ENCODE assay signal across 12 cellular contexts in genomic region chr11:7904910-7905309, GRCh38. TPM values are rescaled to one million over a fixed set of nuclear protein-coding genes. Genes with fewer than 3 reads are reported as not detected.
DNase-seq lines count a peak whose midpoint lies in the region; ATAC-seq, FAIRE-seq and TF ChIP-seq lines count a peak whose summit lies in the region.
"Had no signal": no experiment of that assay in that cellular context is flagged by ENCODE, and none has a peak within 500 bp of the region (broad histone marks: within the 10 kb centered on the region; RNA-seq: fewer than 3 reads in every experiment).

No MANE protein-coding gene starts in this region.

- TF ChIP-seq CTCF in breast epithelium (IDR thresholded peaks at IDR 0.05): no peak
- peak in 2 of 3 experiments; percentile 34 to 40 for TF ChIP-seq CTCF in keratinocyte (optimal IDR thresholded peaks at IDR 0.05 in 1 of 3, IDR thresholded peaks at IDR 0.05 in 1 of 3, conservative IDR thresholded peaks at IDR 0.05 in 1 of 3; ENCODE audit: extremely low read depth in 1 of 3, insufficient read depth in 2 of 3, low read length in 3 of 3)
- TF ChIP-seq CTCF in upper lobe of left lung (IDR thresholded peaks at IDR 0.05): no peak

- peak overlapping the region; percentile 86 for H3K27ac ChIP-seq in HUES48 (ENCODE audit: low read depth, low read length)
- peak overlapping the region; percentile 75 for H3K27ac ChIP-seq in breast epithelium
- no peak overlapping the region for H3K27ac ChIP-seq in keratinocyte (ENCODE audit: control insufficient read depth, insufficient read depth, low read length)
- peak overlapping the region; percentile 47 to 71 (median 58) for H3K27ac ChIP-seq in upper lobe of left lung

- peak overlapping the region; percentile 93 for H3K4me2 ChIP-seq in keratinocyte (ENCODE audit: control insufficient read depth, extremely low read depth, insufficient read depth, low read depth, low read length)

- H4K20me1 ChIP-seq in keratinocyte (ENCODE audit: control insufficient read depth, extremely low read depth, insufficient read depth, low read length): no peaks in the 10 kb centered on the region

- peak overlapping the region; percentile 62 for H2AFZ ChIP-seq in keratinocyte (ENCODE audit: control insufficient read depth, low read length)

- 48 to 58% methylated on average over 4 of the region's 4 CpGs for WGBS in upper lobe of left lung, 2 donors

- dilution Hi-C loops in keratinocyte (cut with MboI; ENCODE audit: extremely low pct_ligation_motif_present, low sequenced_read_pairs): no loop called here

- DNase-seq in breast epithelium (ENCODE audit: low spot score in 2 of 2): no peak
- DNase-seq in keratinocyte (ENCODE audit: low read depth, low spot score): no peak
- DNase-seq in upper lobe of left lung: no peak
- no peak for DNase-seq in NCI-H82 treated with DMSO at 0.1 percent for 48 hours (lab: John Stamatoyannopoulos, UW; ENCODE audit: unreplicated experiment)
- no peak for DNase-seq in activated gamma-delta T cell treated with Interleukin-2 at 50 U/mL for 16 hours
- no peak for DNase-seq in pons (ENCODE audit: low spot score)
- DNase-seq: activated T-cell treated with anti-CD3 and anti-CD28 coated beads for 4 hours, NCI-H748 treated with DMSO at 0.1 percent for 48 hours had no signal

- intact Hi-C loops in breast epithelium (cut with DNase I; ENCODE audit: low total_unique reads): no loop called here

- TF ChIP-seq POLR2A in breast epithelium (IDR thresholded peaks at IDR 0.05) (no peak), upper lobe of left lung (IDR thresholded peaks at IDR 0.05) (no peak)

- H3K36me3 ChIP-seq in HUES48 (ENCODE audit: control insufficient read depth, insufficient read depth, low read length): peaks cover 25% of the 10 kb centered on the region
- H3K36me3 ChIP-seq in breast epithelium: no peaks in the 10 kb centered on the region
- peaks cover under 1% of the 10 kb centered on the region in 2 experiments for H3K36me3 ChIP-seq in keratinocyte (ENCODE audit: control insufficient read depth in 2 of 2, extremely low read depth in 1 of 2, insufficient read depth in 2 of 2, low read length in 2 of 2)
- no peaks in the 10 kb centered on the region for H3K36me3 ChIP-seq in upper lobe of left lung

- H3K9me1 ChIP-seq in keratinocyte (ENCODE audit: control insufficient read depth, extremely low read depth, insufficient read depth, low read length): no peaks in the 10 kb centered on the region

- peak overlapping the region; percentile 66 for H3K4me3 ChIP-seq in HUES48 (ENCODE audit: low read depth, low read length)
- H3K4me3 ChIP-seq in breast epithelium: peak overlapping the region in 2 of 3 donors; percentile 36 to 48
- peak overlapping the region; percentile 38 to 78 (median 70) for H3K4me3 ChIP-seq in keratinocyte (ENCODE audit: control insufficient read depth in 2 of 3, extremely low read depth in 1 of 3, insufficient read depth in 2 of 3, low read depth in 1 of 3, low read length in 3 of 3)
- peak overlapping the region in 3 of 4 donors; percentile 17 to 33 (median 30) for H3K4me3 ChIP-seq in upper lobe of left lung

- peak overlapping the region; percentile 84 for H3K9ac ChIP-seq in HUES48 (ENCODE audit: low read depth, low read length)
- peak overlapping the region; percentile 55 for H3K9ac ChIP-seq in keratinocyte (ENCODE audit: control insufficient read depth, extremely low read depth, insufficient read depth, low read length)

- ATAC-seq in upper lobe of left lung (ENCODE audit: low FRiP score in 2 of 2) (no peak), HG02571 (IDR thresholded peaks at IDR 0.05; ENCODE audit: unreplicated experiment) (no peak)

- no peak for TF ChIP-seq EP300 in upper lobe of left lung (IDR thresholded peaks at IDR 0.05)

- H3K27me3 ChIP-seq in HUES48 (ENCODE audit: control insufficient read depth, insufficient read depth, low read length) (no peaks in the 10 kb centered on the region), breast epithelium (no peaks in the 10 kb centered on the region), keratinocyte (ENCODE audit: control insufficient read depth, extremely low read depth, insufficient read depth, low read length) (no peaks in the 10 kb centered on the region), upper lobe of left lung (no peaks in the 10 kb centered on the region)

- H3K9me3 ChIP-seq in HUES48 (ENCODE audit: control insufficient read depth, insufficient read depth, low read length): no peaks in the 10 kb centered on the region
- no peaks in the 10 kb centered on the region for H3K9me3 ChIP-seq in breast epithelium
- no peaks in the 10 kb centered on the region for H3K9me3 ChIP-seq in keratinocyte (ENCODE audit: control insufficient read depth, low read depth, low read length)
- no peaks in the 10 kb centered on the region for H3K9me3 ChIP-seq in upper lobe of left lung

- H3K4me1 ChIP-seq in HUES48 (ENCODE audit: control insufficient read depth, insufficient read depth, low read length) (peaks cover 70% of the 10 kb centered on the region), breast epithelium (no peaks in the 10 kb centered on the region), keratinocyte (ENCODE audit: control insufficient read depth, extremely low read depth, insufficient read depth, low read length) (peaks cover 41% of the 10 kb centered on the region), upper lobe of left lung (no peaks in the 10 kb centered on the region)

- peaks cover 8% of the 10 kb centered on the region for H3K79me2 ChIP-seq in keratinocyte (ENCODE audit: control insufficient read depth, insufficient read depth, low read length)

- FAIRE-seq in keratinocyte (lab: Jason Lieb, UNC): no peak
- FAIRE-seq: islet of Langerhans had no signal

RNA-seq across cellular contexts. Expression of gene OR10A6, which starts 26.2 kb away (rescaled TPM):
- total RNA-seq in breast epithelium (not detected), upper lobe of left lung (not detected)
- polyA plus RNA-seq in keratinocyte: 0.06 to 0.45 TPM (median 0.26 TPM) in 3 replicates
- 0.64 TPM for polyA plus RNA-seq in keratinocyte (2011; ENCODE audit: low read depth)
- 0.13 and 0.14 TPM in 2 replicates for polyA plus RNA-seq in keratinocyte (2011; cell fraction: cytosol; rRNA removed)
- 0.83 and 1.2 TPM in 2 replicates for polyA plus RNA-seq in keratinocyte (2011; cell fraction: nucleus; rRNA removed)
- polyA plus RNA-seq in keratinocyte (2012; ENCODE audit: low replicate concordance): 0.05 and 0.95 TPM in 2 replicates
- 0.13 TPM in 2 of 3 replicates, not detected in the other for polyA minus RNA-seq in keratinocyte
- polyA minus RNA-seq in keratinocyte (2011; cell fraction: cytosol; rRNA and poly(A)+ RNA removed): not detected
- 0.11 and 0.23 TPM in 2 replicates for polyA minus RNA-seq in keratinocyte (2011; cell fraction: nucleus; rRNA and poly(A)+ RNA removed)
- total RNA-seq: pulmonary artery endothelial cell had no signal

RNA-seq across cellular contexts. Expression of gene OR10A3, which starts 36.6 kb away (rescaled TPM):
- total RNA-seq in breast epithelium (not detected), upper lobe of left lung (not detected)
- 0.04 to 0.40 TPM (median 0.07 TPM) in 3 replicates for polyA plus RNA-seq in keratinocyte
- 0.22 TPM for polyA plus RNA-seq in keratinocyte (2011; ENCODE audit: low read depth)
- 0.06 TPM in 1 of 2 replicates, not detected in the other for polyA plus RNA-seq in keratinocyte (2011; cell fraction: cytosol; rRNA removed)
- polyA plus RNA-seq in keratinocyte (2011; cell fraction: nucleus; rRNA removed): 1.1 and 1.4 TPM in 2 replicates
- 0.16 and 1.3 TPM in 2 replicates for polyA plus RNA-seq in keratinocyte (2012; ENCODE audit: low replicate concordance)
- 1.2 to 1.4 TPM in 2 of 3 replicates, not detected in the other for polyA minus RNA-seq in keratinocyte
- polyA minus RNA-seq in keratinocyte (2011; cell fraction: cytosol; rRNA and poly(A)+ RNA removed): not detected
- 1.0 TPM in 1 of 2 replicates, not detected in the other for polyA minus RNA-seq in keratinocyte (2011; cell fraction: nucleus; rRNA and poly(A)+ RNA removed)
- total RNA-seq: pulmonary artery endothelial cell had no signal

Comparison
In these comparisons a context has a peak if more than half of its experiments do, and no peak if none do; other contexts are left out.
1. CTCF ChIP-seq: peak in keratinocyte (2 of 3); none in breast epithelium (0 of 3) and upper lobe of left lung (0 of 6).
2. Peak in every context shown above with its lines, with median percentiles within 50 percentile points of each other: H3K4me3 ChIP-seq.